ENCODE assay signal across 31 cellular contexts in the genomic region with DNA sequence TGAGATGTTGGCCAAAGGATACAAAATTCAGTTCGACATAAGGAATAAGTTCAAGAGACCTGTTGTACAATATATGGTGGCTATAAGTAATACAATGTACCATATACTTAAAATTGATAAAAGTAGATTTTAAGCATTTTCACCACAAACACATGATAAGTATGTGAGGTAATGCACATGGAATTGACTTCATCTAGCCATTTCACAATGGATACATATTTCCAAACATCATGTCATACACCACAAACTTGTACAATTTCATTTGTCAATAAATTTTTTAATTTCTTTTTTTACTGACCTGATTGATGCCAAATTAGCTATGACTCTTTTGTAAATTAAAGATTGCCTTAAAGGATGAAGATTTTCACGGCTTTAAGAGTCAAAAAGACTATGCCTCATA.
"Had no signal": no experiment of that assay in that cellular context is flagged by ENCODE, and none has a peak within 500 bp of the region (broad histone marks: within the 10 kb centered on the region; RNA-seq: fewer than 3 reads in every experiment).

No MANE protein-coding gene starts in this region.

- H3K27me3 ChIP-seq: body of pancreas, cardiac muscle cell, SJCRH30 had no signal

- H3K36me3 Mint-ChIP-seq: activated CD4-positive, alpha-beta memory T cell treated with anti-CD3 and anti-CD28 coated beads for 36 hours; activated naive CD4-positive, alpha-beta T cell treated with anti-CD3 and anti-CD28 coated beads, Interleukin-2, amount 10 ng/mL, durations not matched to agents 7 days and 5 days; activated naive CD8-positive, alpha-beta T cell treated with anti-CD3 and anti-CD28 coated beads for 36 hours; IgD-negative memory B cell had no signal

- H3K9me3 ChIP-seq: body of pancreas, SJCRH30, SK-N-SH had no signal

- H3K4me1 Mint-ChIP-seq: activated CD4-positive, alpha-beta T cell treated with anti-CD3 and anti-CD28 coated beads, Interleukin-2, amount 10 ng/mL, durations not matched to agents 7 days and 5 days; activated naive CD4-positive, alpha-beta T cell treated with anti-CD3 and anti-CD28 coated beads, Interleukin-2, amount 10 ng/mL, durations not matched to agents 7 days and 5 days; activated naive CD8-positive, alpha-beta T cell treated with anti-CD3 and anti-CD28 coated beads for 36 hours; activated T-helper 17 cell treated with anti-CD3 and anti-CD28 coated beads, Interleukin-2, amount 50 U/mL, for 72 hours; IgD-negative memory B cell had no signal

- H3K4me3 ChIP-seq: body of pancreas, cardiac muscle cell, SJCRH30 had no signal

- H3K27ac ChIP-seq: body of pancreas, cardiac muscle cell, KMS-11, SJCRH30, VCaP had no signal

- H3K4me3 Mint-ChIP-seq: activated CD4-positive, alpha-beta memory T cell treated with anti-CD3 and anti-CD28 coated beads for 36 hours; activated CD4-positive, alpha-beta T cell treated with anti-CD3 and anti-CD28 coated beads, Interleukin-2, amount 10 ng/mL, durations not matched to agents 7 days and 5 days; activated naive CD4-positive, alpha-beta T cell treated with anti-CD3 and anti-CD28 coated beads, Interleukin-2, amount 10 ng/mL, durations not matched to agents 7 days and 5 days; activated naive CD8-positive, alpha-beta T cell treated with anti-CD3 and anti-CD28 coated beads for 36 hours; activated T-helper 17 cell treated with anti-CD3 and anti-CD28 coated beads, Interleukin-2, amount 50 U/mL, for 72 hours had no signal

- H3K27ac Mint-ChIP-seq: activated CD4-positive, alpha-beta memory T cell treated with anti-CD3 and anti-CD28 coated beads for 36 hours; activated CD4-positive, alpha-beta T cell treated with anti-CD3 and anti-CD28 coated beads, Interleukin-2, amount 10 ng/mL, durations not matched to agents 7 days and 5 days; activated naive CD4-positive, alpha-beta T cell treated with anti-CD3 and anti-CD28 coated beads, Interleukin-2, amount 10 ng/mL, durations not matched to agents 7 days and 5 days; activated naive CD8-positive, alpha-beta T cell treated with anti-CD3 and anti-CD28 coated beads for 36 hours; activated T-helper 17 cell treated with anti-CD3 and anti-CD28 coated beads, Interleukin-2, amount 50 U/mL, for 72 hours; IgD-negative memory B cell had no signal

- H3K9me3 Mint-ChIP-seq: activated T-helper 17 cell treated with anti-CD3 and anti-CD28 coated beads, Interleukin-2, amount 50 U/mL, for 72 hours had no signal

- ATAC-seq: activated T-helper 17 cell treated with anti-CD3 and anti-CD28 coated beads, Interleukin-2, amount 50 U/mL, for 72 hours; body of pancreas had no signal

- H3K27me3 Mint-ChIP-seq: activated CD4-positive, alpha-beta memory T cell treated with anti-CD3 and anti-CD28 coated beads for 36 hours; activated CD4-positive, alpha-beta T cell treated with anti-CD3 and anti-CD28 coated beads, Interleukin-2, amount 10 ng/mL, durations not matched to agents 7 days and 5 days; activated naive CD4-positive, alpha-beta T cell treated with anti-CD3 and anti-CD28 coated beads, Interleukin-2, amount 10 ng/mL, durations not matched to agents 7 days and 5 days; activated naive CD8-positive, alpha-beta T cell treated with anti-CD3 and anti-CD28 coated beads for 36 hours; activated T-helper 17 cell treated with anti-CD3 and anti-CD28 coated beads, Interleukin-2, amount 50 U/mL, for 72 hours; IgD-negative memory B cell had no signal

- H3K36me3 ChIP-seq: cardiac muscle cell, SJCRH30 had no signal

- DNase-seq: activated CD4-positive, alpha-beta memory T cell treated with anti-CD3 and anti-CD28 coated beads for 36 hours; activated CD4-positive, alpha-beta T cell treated with anti-CD3 and anti-CD28 coated beads, Interleukin-2, amount 10 ng/mL, durations not matched to agents 7 days and 5 days; activated CD4-positive, CD25-positive, alpha-beta regulatory T cell; activated CD8-positive, alpha-beta memory T cell treated with anti-CD3 and anti-CD28 coated beads for 24 hours; activated gamma-delta T cell treated with Interleukin-2 at 50 U/mL for 16 hours; activated naive CD4-positive, alpha-beta T cell treated with anti-CD3 and anti-CD28 coated beads, Interleukin-2, amount 10 ng/mL, durations not matched to agents 7 days and 5 days; activated naive CD8-positive, alpha-beta T cell treated with anti-CD3 and anti-CD28 coated beads for 36 hours; activated T-cell treated with anti-CD3 and anti-CD28 coated beads for 4 hours; activated T-cell treated with anti-CD3 and anti-CD28 coated beads, Interleukin-2, amount 50 U/mL, for 48 hours; aorta; body of pancreas; MV-4-11; NCI-H1092 treated with DMSO at 0.1 percent for 48 hours; NCI-H1417 treated with DMSO at 0.1 percent for 48 hours; NCI-H1694; NCI-H2029; NCI-H2107; NCI-H2171 treated with DMSO at 0.1 percent for 48 hours; NCI-H345; NCI-H510A; NCI-H526 treated with DMSO at 0.1 percent for 48 hours; NK-92 treated with Interleukin-12 subunit alpha and Interleukin-12 subunit beta, amount 100 ng/mL, for 24 hours; Right ventricle myocardium superior; SJCRH30; SK-N-SH; T-helper 1 cell had no signal

- H3K4me1 ChIP-seq: body of pancreas, SJCRH30 had no signal
